In the genomic region with DNA sequence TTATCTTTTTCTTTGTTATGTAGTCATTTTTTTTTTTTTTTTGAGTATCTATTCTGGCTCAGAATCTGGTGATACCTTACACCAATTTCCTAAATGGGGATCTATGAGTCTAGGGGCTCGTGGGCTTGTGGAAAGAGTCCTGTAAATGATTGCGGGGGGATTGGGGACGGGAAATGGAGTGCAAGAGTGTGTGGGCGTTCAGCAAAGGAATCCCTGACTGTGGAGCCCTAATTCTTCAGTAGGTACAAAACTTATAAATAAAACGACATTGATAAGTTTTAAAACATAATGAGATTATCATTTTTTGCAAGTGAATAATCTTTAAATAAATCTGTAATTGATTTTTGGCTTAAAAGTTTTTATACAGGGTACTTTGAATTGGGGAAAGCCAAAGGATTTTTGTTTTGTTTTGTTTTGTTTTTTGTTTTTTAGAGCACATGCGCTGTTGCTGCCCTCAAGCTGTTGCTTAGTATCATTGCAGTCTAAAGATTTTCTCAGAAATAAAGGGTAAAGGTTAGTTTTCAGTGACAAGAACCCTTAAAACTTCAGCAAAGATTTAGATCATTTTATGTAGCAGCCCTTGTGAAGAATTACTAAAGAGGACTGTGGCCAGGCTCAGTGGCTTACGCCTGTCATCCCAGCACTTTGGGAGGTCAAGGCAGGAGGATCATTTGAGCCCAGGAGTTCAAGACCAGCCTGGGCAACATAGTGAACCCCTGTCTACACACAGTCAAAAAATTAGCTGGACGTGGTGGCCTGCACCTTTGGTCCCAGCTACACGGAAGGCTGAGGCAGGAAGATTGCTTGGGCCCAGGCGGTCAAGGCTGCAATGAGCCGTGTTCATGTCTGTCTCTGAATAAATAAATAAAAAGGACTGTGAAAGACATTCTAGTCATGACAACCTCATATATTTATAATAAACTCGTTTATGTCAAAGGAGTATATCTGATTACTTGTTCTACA, we compare ENCODE assay signal across 8 cellular contexts. TPM values are rescaled to one million over a fixed set of nuclear protein-coding genes. Genes with fewer than 3 reads are reported as not detected.
A peak's percentile ranks its signal among the peaks of the same experiment; 100 is the strongest.
DNase-seq lines count a peak whose midpoint lies in the region; ATAC-seq and TF ChIP-seq lines count a peak whose summit lies in the region.

No MANE protein-coding gene starts in this region.

- H3K27ac ChIP-seq in SK-N-SH (ENCODE audit: low read depth in 2 of 2, low read length in 1 of 2) (peak overlapping the region; percentile 87 to 96; a peak in 3 of 4 replicates), dorsolateral prefrontal cortex (peak overlapping the region in 39 of 59 donors; percentile 24 to 99 (median 97)), muscle layer of duodenum (ENCODE audit: low read length) (peak overlapping the region; percentile 97)

- TF ChIP-seq RAD21 in SK-N-SH (IDR thresholded peaks at IDR 0.05; ENCODE audit: low read length), result peak; percentile 85

- peaks cover 11% of the 10 kb centered on the region; the same call in 1 of the 2 replicates for H4K20me1 ChIP-seq in SK-N-SH (ENCODE audit: insufficient read depth)

- peak overlapping the region; percentile 89 for H3K9ac ChIP-seq in SK-N-SH

- CTCF ChIA-PET in SK-N-SH (lab: Yijun Ruan, JAX), result interaction anchor here (0.7 to 6.9 kb wide), 16 partner anchors 9 to 1702 kb away, joined by 3 to 70 read pairs (median 3); a partner anchor contains a TSS

- intact Hi-C loops in dorsolateral prefrontal cortex (cut with DNase I), result loop anchor here (2.0 to 5.0 kb wide), 6 partner anchors 47 to 455 kb away; a partner anchor contains a TSS

- H3K4me3 ChIP-seq in SK-N-SH (ENCODE audit: low read depth in 2 of 2, low read length in 1 of 2), result peak overlapping the region; percentile 96 to 99
- H3K4me3 ChIP-seq in dorsolateral prefrontal cortex, result peak overlapping the region; percentile 67 to 100 (median 90)
- H3K4me3 ChIP-seq in muscle layer of duodenum (ENCODE audit: low read depth in 1 of 2, low read length in 2 of 2), result peak overlapping the region; percentile 94 to 99

- H3K4me2 ChIP-seq in SK-N-SH, result peak overlapping the region; percentile 91

- DNase-seq in SK-N-SH (peak; percentile 17), HT1080 (ENCODE audit: low read depth) (peak; percentile 49), SHP77 (lab: John Stamatoyannopoulos, UW) (peak; percentile 32 to 54), dorsolateral prefrontal cortex (no peak)
- DNase-seq in stimulated activated naive CD4-positive, alpha-beta T cell treated with Interleukin-2 at 50 U/mL for 16 hours (lab: John Stamatoyannopoulos, UW), result no peak

- H3K36me3 ChIP-seq in SK-N-SH (replicated peaks in 1 of 2; ENCODE audit: control insufficient read depth in 1 of 2, insufficient read depth in 2 of 2, low read length in 1 of 2) (peaks cover 18 to 19% of the 10 kb centered on the region in 2 experiments), muscle layer of duodenum (ENCODE audit: control insufficient read depth in 1 of 2, insufficient read depth in 2 of 2, low read length in 2 of 2) (peaks cover 4 to 8% of the 10 kb centered on the region in 2 donors)

- peaks cover 50% of the 10 kb centered on the region for H3K79me2 ChIP-seq in SK-N-SH (ENCODE audit: insufficient read depth)

- H3K27me3 ChIP-seq in SK-N-SH (ENCODE audit: insufficient read depth) (no peaks in the 10 kb centered on the region), dorsolateral prefrontal cortex (no peaks in the 10 kb centered on the region), muscle layer of duodenum (ENCODE audit: low read depth, low read length) (no peaks in the 10 kb centered on the region)

- POLR2A ChIA-PET in SK-N-SH (lab: Yijun Ruan, JAX), result no interaction called here

- H3K9me3 ChIP-seq in SK-N-SH (no peaks in the 10 kb centered on the region), muscle layer of duodenum (ENCODE audit: control insufficient read depth in 1 of 2, low read length in 2 of 2) (no peaks in the 10 kb centered on the region)

- peaks cover 13% of the 10 kb centered on the region for H3F3A ChIP-seq in SK-N-SH (replicated peaks; ENCODE audit: insufficient read depth)

- no peak for ATAC-seq in SK-N-SH treated with all-trans-retinoic acid at 6 μM for 48 hours
- ATAC-seq in HG02571 (IDR thresholded peaks at IDR 0.05; ENCODE audit: unreplicated experiment), result no peak

- TF ChIP-seq EP300 in SK-N-SH (IDR thresholded peaks at IDR 0.05; ENCODE audit: borderline replicate concordance in 1 of 2, low read depth in 1 of 2, low read length in 1 of 2), result no peak

- 17% methylated on average over 11 of the region's 12 CpGs for WGBS in SK-N-SH (ENCODE audit: low lambda C conversion rate)

- peaks cover 0 to 12% of the 10 kb centered on the region in 2 experiments; a peak in 3 of 4 replicates for H3K4me1 ChIP-seq in SK-N-SH (ENCODE audit: control insufficient read depth in 1 of 2, insufficient read depth in 2 of 2, low read depth in 1 of 2, low read length in 1 of 2)
- H3K4me1 ChIP-seq in muscle layer of duodenum (ENCODE audit: control insufficient read depth in 1 of 2, insufficient read depth in 2 of 2, low read length in 2 of 2), result peaks cover 0 to 26% of the 10 kb centered on the region in 2 donors

- TF ChIP-seq CTCF in SK-N-SH (IDR thresholded peaks at IDR 0.05), result peak; percentile 91
- TF ChIP-seq CTCF in dorsolateral prefrontal cortex (IDR thresholded peaks at IDR 0.05 in 54 of 56, conservative IDR thresholded peaks at IDR 0.05 in 2 of 56; ENCODE audit: low read depth in 1 of 56, partially characterized antibody in 56 of 56), result peak; percentile 50 to 86 (median 76)

- peak overlapping the region; percentile 96; the same call in 1 of the 2 replicates for H2AFZ ChIP-seq in SK-N-SH (ENCODE audit: low read depth)

- no peaks in the 10 kb centered on the region for H3K9me2 ChIP-seq in SK-N-SH

TF ChIP-seq in SK-N-SH, 30 proteins besides CTCF, POLR2A, EP300 and RAD21:
- TF ChIP-seq SMC3 (IDR thresholded peaks at IDR 0.05; ENCODE audit: low read depth, low read length), result peak; percentile 62
- no peak for TF ChIP-seq SIN3A (IDR thresholded peaks at IDR 0.05; ENCODE audit: borderline replicate concordance, low read depth, low read length)
- TF ChIP-seq MXI1 (IDR thresholded peaks at IDR 0.05; ENCODE audit: low read depth, low read length), result peak; percentile 65
- TF ChIP-seq, protein P1, sequence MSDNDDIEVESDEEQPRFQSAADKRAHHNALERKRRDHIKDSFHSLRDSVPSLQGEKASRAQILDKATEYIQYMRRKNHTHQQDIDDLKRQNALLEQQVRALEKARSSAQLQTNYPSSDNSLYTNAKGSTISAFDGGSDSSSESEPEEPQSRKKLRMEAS (IDR thresholded peaks at IDR 0.05; ENCODE audit: low read depth), result 0 out of 2 replicates have a peak, but pooled peaks have one; percentile 29

TF ChIP-seq in SK-N-SH treated with all-trans-retinoic acid at 6 μM for 48 hours, 23 proteins besides CTCF, POLR2A, EP300 and RAD21:
- no peak for TF ChIP-seq SNAI2 (CRISPR knock-in tag; IDR thresholded peaks at IDR 0.05)

RNA-seq across cellular contexts. Expression of a gene that starts 1.7 kb away (rescaled TPM):
- 14.1 and 19.0 TPM in 2 replicates for polyA plus RNA-seq in SK-N-SH (2012; rRNA removed)
- 13.5 and 16.6 TPM in 2 replicates for polyA plus RNA-seq in SK-N-SH (2012; cell fraction: cytosol; rRNA removed)
- polyA plus RNA-seq in SK-N-SH (2012; cell fraction: nucleus; rRNA removed), result 20.1 and 37.5 TPM in 2 replicates
- 51.9 and 61.9 TPM in 2 replicates for total RNA-seq in HT1080 (2014; rRNA removed; shearing (Covaris generic))
- polyA plus RNA-seq in HT1080 (2015; cell fraction: cytosol; rRNA removed), result 30.1 and 36.8 TPM in 2 replicates
- polyA plus RNA-seq in HT1080 (2015; cell fraction: nucleus; rRNA removed), result 136 and 142 TPM in 2 replicates
- total RNA-seq in dorsolateral prefrontal cortex, result 10 to 100 TPM; 34.1 to 84.8 (median 53.9) TPM

RNA-seq across cellular contexts. Expression of a gene that starts 48.6 kb away (rescaled TPM):
- polyA plus RNA-seq in SK-N-SH (2012; rRNA removed), result 8.8 and 12.8 TPM in 2 replicates
- polyA plus RNA-seq in SK-N-SH (2012; cell fraction: cytosol; rRNA removed), result 12.7 and 14.6 TPM in 2 replicates
- polyA plus RNA-seq in SK-N-SH (2012; cell fraction: nucleus; rRNA removed), result 19.2 and 30.1 TPM in 2 replicates
- 27.7 and 27.8 TPM in 2 replicates for total RNA-seq in HT1080 (2014; rRNA removed; shearing (Covaris generic))
- 32.8 and 34.0 TPM in 2 replicates for polyA plus RNA-seq in HT1080 (2015; cell fraction: cytosol; rRNA removed)
- 58.3 and 69.8 TPM in 2 replicates for polyA plus RNA-seq in HT1080 (2015; cell fraction: nucleus; rRNA removed)
- 10 to 100 TPM; 26.3 to 65.1 (median 40.1) TPM for total RNA-seq in dorsolateral prefrontal cortex

RNA-seq across cellular contexts. Expression of a gene that starts 48.8 kb away (rescaled TPM):
- polyA plus RNA-seq in SK-N-SH (2012; rRNA removed), result 10.2 and 12.4 TPM in 2 replicates
- 14.2 and 14.6 TPM in 2 replicates for polyA plus RNA-seq in SK-N-SH (2012; cell fraction: cytosol; rRNA removed)
- 5.2 and 8.2 TPM in 2 replicates for polyA plus RNA-seq in SK-N-SH (2012; cell fraction: nucleus; rRNA removed)
- total RNA-seq in HT1080 (2014; rRNA removed; shearing (Covaris generic)), result 19.9 and 26.1 TPM in 2 replicates
- polyA plus RNA-seq in HT1080 (2015; cell fraction: cytosol; rRNA removed), result 15.6 and 16.2 TPM in 2 replicates
- 29.4 and 51.6 TPM in 2 replicates for polyA plus RNA-seq in HT1080 (2015; cell fraction: nucleus; rRNA removed)
- 10 to 100 TPM in 1 of 120 experiments, 1 to 10 TPM in 119; 2.6 to 10.7 (median 5.3) TPM for total RNA-seq in dorsolateral prefrontal cortex

Comparison
In these comparisons a context has a peak if more than half of its experiments do, and no peak if none do; other contexts are left out.
1. DNase-seq: peak in SK-N-SH (single experiment), HT1080 (single experiment) and SHP77 (2 of 2); none in dorsolateral prefrontal cortex (0 of 10) and stimulated activated naive CD4-positive, alpha-beta T cell treated with Interleukin-2 at 50 U/mL for 16 hours (single experiment).
2. Peak in every context shown above with its lines, with median percentiles within 50 percentile points of each other: H3K27ac ChIP-seq and H3K4me3 ChIP-seq.